17 cellular contexts compared by ENCODE assay signal in genomic region chr2:233400341-233400740, GRCh38. TPM values are rescaled to one million over a fixed set of nuclear protein-coding genes. Genes with fewer than 3 reads are reported as not detected.
DNase-seq lines count a peak whose midpoint lies in the region; ATAC-seq, FAIRE-seq and TF ChIP-seq lines count a peak whose summit lies in the region.
"Had no signal": no experiment of that assay in that cellular context is flagged by ENCODE, and none has a peak within 500 bp of the region (broad histone marks: within the 10 kb centered on the region; RNA-seq: fewer than 3 reads in every experiment).

No MANE protein-coding gene starts in this region.

- no peak for FAIRE-seq in H1 (lab: Jason Lieb, UNC)
- FAIRE-seq: A204.1 had no signal

- no peak for TF ChIP-seq RAD21 in H1 (IDR thresholded peaks at IDR 0.05 in 1 of 2, conservative IDR thresholded peaks at IDR 0.05 in 1 of 2; ENCODE audit: low read depth in 2 of 2, low read length in 2 of 2)

- no peak for TF ChIP-seq CTCF in H1 (IDR thresholded peaks at IDR 0.05; ENCODE audit: control extremely low read depth in 1 of 3, insufficient read depth in 1 of 3, low read depth in 1 of 3, low read length in 3 of 3)

- no peaks in the 10 kb centered on the region for H3K27me3 ChIP-seq in H1 (replicated peaks in 1 of 4; ENCODE audit: control insufficient read depth in 3 of 4, extremely low read depth in 1 of 4, insufficient read depth in 3 of 4, low read length in 3 of 4)

- H4K20me1 ChIP-seq in H1 (replicated peaks in 1 of 2; ENCODE audit: control insufficient read depth in 1 of 2, insufficient read depth in 2 of 2, low read length in 2 of 2) = no peaks in the 10 kb centered on the region

- no peak overlapping the region for H2BK120ac ChIP-seq in H1 (replicated peaks; ENCODE audit: low read depth, low read length)

- no peak overlapping the region for H2AFZ ChIP-seq in H1 (ENCODE audit: low read length)

- no peak overlapping the region for H3K23ac ChIP-seq in H1 (ENCODE audit: insufficient read length)

- CTCF ChIA-PET in activated CD4-positive, alpha-beta T cell treated with anti-CD3 and anti-CD28 coated beads, Interleukin-2, amount 10 ng/mL, durations not matched to agents 7 days and 5 days (lab: Charles Lee) = interaction anchor here (1.1 to 2.4 kb wide), 3 partner anchors 10 to 43 kb away, joined by 3 to 14 read pairs (median 4); no protein-coding TSS in a partner anchor
- CTCF ChIA-PET in T-cell (lab: Charles Lee) (interaction anchor here (0.8 to 8.5 kb wide), 4 partner anchors 10 to 45 kb away, joined by 3 to 158 read pairs (median 3); no protein-coding TSS in a partner anchor), H1 (lab: Charles Lee; ENCODE audit: partially characterized antibody) (interaction anchor here (1.2 to 4.0 kb wide), 5 partner anchors 11 to 48 kb away, joined by 3 to 40 read pairs (median 4); no protein-coding TSS in a partner anchor)

- H3K9ac ChIP-seq in H1 (replicated peaks in 1 of 4; ENCODE audit: extremely low read depth in 1 of 4, low read depth in 3 of 4, low read length in 3 of 4) = no peak overlapping the region

- no peak overlapping the region for H4K8ac ChIP-seq in H1 (ENCODE audit: extremely low read depth, insufficient read depth, low read length)

- no peak overlapping the region for H3K14ac ChIP-seq in H1 (ENCODE audit: insufficient read length)

- H3K4ac ChIP-seq in H1 (replicated peaks; ENCODE audit: insufficient read length, low read depth, low read length) = no peak overlapping the region

- peaks cover 68% of the 10 kb centered on the region for H3K4me1 Mint-ChIP-seq in activated CD4-positive, alpha-beta T cell treated with anti-CD3 and anti-CD28 coated beads, Interleukin-2, amount 10 ng/mL, durations not matched to agents 7 days and 5 days
- H3K4me1 Mint-ChIP-seq in T-cell = peaks cover 68 to 77% (median 75%) of the 10 kb centered on the region in 3 donors
- H3K4me1 Mint-ChIP-seq in stimulated activated memory B cell treated with anti-CD40 and anti-IgM and Interleukin-4, amounts not matched to agents 10 μg/mL and 1 μg/mL and 100 μg/mL, for 72 hours = peaks cover 41% of the 10 kb centered on the region

- H3K4me3 ChIP-seq in H1 (ENCODE audit: extremely low read depth in 1 of 4, insufficient read depth in 2 of 4, low read depth in 3 of 4, low read length in 4 of 4) = no peak overlapping the region

- no peaks in the 10 kb centered on the region for H3K9me3 Mint-ChIP-seq in activated CD4-positive, alpha-beta T cell treated with anti-CD3 and anti-CD28 coated beads, Interleukin-2, amount 10 ng/mL, durations not matched to agents 7 days and 5 days
- H3K9me3 Mint-ChIP-seq in T-cell = no peaks in the 10 kb centered on the region
- H3K9me3 Mint-ChIP-seq in stimulated activated memory B cell treated with anti-CD40 and anti-IgM and Interleukin-4, amounts not matched to agents 10 μg/mL and 1 μg/mL and 100 μg/mL, for 72 hours = no peaks in the 10 kb centered on the region

- POLR2A ChIA-PET in activated CD4-positive, alpha-beta T cell treated with anti-CD3 and anti-CD28 coated beads, Interleukin-2, amount 10 ng/mL, durations not matched to agents 7 days and 5 days (lab: Charles Lee) = no interaction called here
- POLR2A ChIA-PET in T-cell (lab: Charles Lee) = no interaction called here
- POLR2A ChIA-PET in H1 (lab: Charles Lee; ENCODE audit: partially characterized antibody) = interaction anchor here (1.3 kb wide), 1 partner anchor 432 kb away, joined by 3 read pairs; no protein-coding TSS in a partner anchor

- TF ChIP-seq EP300 in H1 (IDR thresholded peaks at IDR 0.05; ENCODE audit: borderline replicate concordance in 1 of 2, low read depth in 2 of 2, low read length in 2 of 2) = no peak

- peak overlapping the region; percentile 60; the same call in 1 of the 2 replicates for H2BK12ac ChIP-seq in H1 (ENCODE audit: low read depth, low read length)

- no peak overlapping the region; the same call in 1 of the 2 replicates for H3K18ac ChIP-seq in H1 (ENCODE audit: extremely low read depth, low read length)

- H3K9me3 ChIP-seq in H1 (ENCODE audit: insufficient read depth in 2 of 2, low read depth in 1 of 2, low read length in 1 of 2) = no peaks in the 10 kb centered on the region

- H3K79me2 ChIP-seq in H1 (ENCODE audit: control insufficient read depth in 1 of 2, insufficient read depth in 2 of 2, low read length in 2 of 2) = no peaks in the 10 kb centered on the region

- peak overlapping the region; percentile 69 for H2AK5ac ChIP-seq in H1 (ENCODE audit: low read depth, low read length)

- H2BK15ac ChIP-seq in H1 (ENCODE audit: low read length) = no peak overlapping the region

- H3K27me3 Mint-ChIP-seq in activated CD4-positive, alpha-beta T cell treated with anti-CD3 and anti-CD28 coated beads, Interleukin-2, amount 10 ng/mL, durations not matched to agents 7 days and 5 days = no peaks in the 10 kb centered on the region
- no peaks in the 10 kb centered on the region for H3K27me3 Mint-ChIP-seq in T-cell
- H3K27me3 Mint-ChIP-seq in stimulated activated memory B cell treated with anti-CD40 and anti-IgM and Interleukin-4, amounts not matched to agents 10 μg/mL and 1 μg/mL and 100 μg/mL, for 72 hours = no peaks in the 10 kb centered on the region

- no peaks in the 10 kb centered on the region for H3K79me1 ChIP-seq in H1 (ENCODE audit: low read depth, low read length)

- ATAC-seq in T-cell (replicated peaks in 1 of 4) = peak; percentile 6 to 36 (median 31)
- ATAC-seq in stimulated activated memory B cell treated with anti-CD40 and anti-IgM and Interleukin-4, amounts not matched to agents 10 μg/mL and 1 μg/mL and 100 μg/mL, for 72 hours = peak; percentile 21
- no peak for ATAC-seq in HG03442 (IDR thresholded peaks at IDR 0.05; ENCODE audit: unreplicated experiment)
- no peak for ATAC-seq in HG02973 (IDR thresholded peaks at IDR 0.05; ENCODE audit: unreplicated experiment)

- peaks cover 5 to 10% (median 7%) of the 10 kb centered on the region in 4 experiments; a peak in 5 of 7 replicates for H3K4me1 ChIP-seq in H1 (replicated peaks in 1 of 4; ENCODE audit: control insufficient read depth in 3 of 4, insufficient read depth in 4 of 4, low read length in 3 of 4)

- H3K4me3 Mint-ChIP-seq in activated CD4-positive, alpha-beta T cell treated with anti-CD3 and anti-CD28 coated beads, Interleukin-2, amount 10 ng/mL, durations not matched to agents 7 days and 5 days = peak overlapping the region; percentile 45
- peak overlapping the region; percentile 3 to 65 (median 46) for H3K4me3 Mint-ChIP-seq in T-cell
- no peak overlapping the region for H3K4me3 Mint-ChIP-seq in stimulated activated memory B cell treated with anti-CD40 and anti-IgM and Interleukin-4, amounts not matched to agents 10 μg/mL and 1 μg/mL and 100 μg/mL, for 72 hours

- H3K36me3 Mint-ChIP-seq in activated CD4-positive, alpha-beta T cell treated with anti-CD3 and anti-CD28 coated beads, Interleukin-2, amount 10 ng/mL, durations not matched to agents 7 days and 5 days (ENCODE audit: low read depth) = peaks cover 47% of the 10 kb centered on the region
- H3K36me3 Mint-ChIP-seq in T-cell = peaks cover 21% of the 10 kb centered on the region
- H3K36me3 Mint-ChIP-seq in stimulated activated memory B cell treated with anti-CD40 and anti-IgM and Interleukin-4, amounts not matched to agents 10 μg/mL and 1 μg/mL and 100 μg/mL, for 72 hours = peaks cover 54% of the 10 kb centered on the region

- H4K91ac ChIP-seq in H1 (replicated peaks; ENCODE audit: insufficient read length, low read length) = peak overlapping the region; percentile 30

- H3K23me2 ChIP-seq in H1 (ENCODE audit: low read depth, low read length) = no peaks in the 10 kb centered on the region

- peak overlapping the region; percentile 71 for H2BK5ac ChIP-seq in H1 (ENCODE audit: low read depth, low read length)

- no peak overlapping the region for H4K5ac ChIP-seq in H1 (ENCODE audit: insufficient read length, low read depth, low read length)

- WGBS in H1 (ENCODE audit: extremely low coverage in 1 of 2, insufficient coverage in 1 of 2, insufficient read length in 1 of 2, insufficient replicate concordance in 2 of 2, low coverage in 1 of 2, low lambda C conversion rate in 2 of 2, missing lambda C conversion rate in 1 of 2), 2 experiments = 83% methylated on average over 6 of the region's 6 CpGs; no CpG with 5 or more reads in 1 of the 2 experiments

- no peak overlapping the region for H3K27ac ChIP-seq in H1 (ENCODE audit: low read depth, low read length)

- no peaks in the 10 kb centered on the region for H3K36me3 ChIP-seq in H1 (ENCODE audit: control insufficient read depth in 2 of 4, insufficient read depth in 4 of 4, low read length in 3 of 4)

- DNase-seq in activated CD4-positive, alpha-beta T cell treated with anti-CD3 and anti-CD28 coated beads, Interleukin-2, amount 10 ng/mL, durations not matched to agents 7 days and 5 days = no peak
- DNase-seq in activated CD4-positive, alpha-beta T cell treated with anti-CD3 and anti-CD28 coated beads, Interleukin-2, amount 50 U/mL, for 48 hours = no peak
- DNase-seq in T-cell (no peak), H1 (ENCODE audit: low read depth in 1 of 2, low spot score in 2 of 2) (no peak)
- DNase-seq in stimulated activated CD4-positive, alpha-beta T cell treated with anti-CD3 and anti-CD28 coated beads, Interleukin-4, amount 100 ng/mL, for 4 hours = no peak
- DNase-seq: activated CD4-positive, alpha-beta T cell treated with anti-CD3 and anti-CD28 coated beads, Interleukin-2, amount 50 U/mL, for 4 hours; anterior cingulate cortex; H7; KG1; NCI-H1436 treated with DMSO at 0.1 percent for 48 hours; NCI-H748 treated with DMSO at 0.1 percent for 48 hours; nucleus accumbens; RPMI8226 had no signal

- H2BK20ac ChIP-seq in H1 (ENCODE audit: low read length) = no peak overlapping the region

- H3K56ac ChIP-seq in H1 (replicated peaks; ENCODE audit: insufficient read length, low read depth, low read length) = no peak overlapping the region

- TF ChIP-seq POLR2A in H1 (IDR thresholded peaks at IDR 0.05; ENCODE audit: control extremely low read depth in 1 of 2, low read depth in 2 of 2, low read length in 2 of 2) = no peak

- peak overlapping the region; percentile 87 for H3K27ac Mint-ChIP-seq in activated CD4-positive, alpha-beta T cell treated with anti-CD3 and anti-CD28 coated beads, Interleukin-2, amount 10 ng/mL, durations not matched to agents 7 days and 5 days
- peak overlapping the region; percentile 87 to 91 for H3K27ac Mint-ChIP-seq in T-cell
- H3K27ac Mint-ChIP-seq in stimulated activated memory B cell treated with anti-CD40 and anti-IgM and Interleukin-4, amounts not matched to agents 10 μg/mL and 1 μg/mL and 100 μg/mL, for 72 hours = peak overlapping the region; percentile 79

- no peak overlapping the region for H3K4me2 ChIP-seq in H1 (ENCODE audit: insufficient read depth in 1 of 2, low read depth in 2 of 2, low read length in 2 of 2)

RNA-seq across cellular contexts. Expression of gene DGKD, which starts 46.0 kb away (rescaled TPM):
- 10 to 100 TPM; 84.1 to 97.5 TPM for total RNA-seq in activated CD4-positive, alpha-beta T cell treated with anti-CD3 and anti-CD28 coated beads, Interleukin-2, amount 10 ng/mL, durations not matched to agents 7 days and 5 days
- total RNA-seq in T-cell = 100 to 1,000 TPM; 143 to 254 (median 163) TPM
- total RNA-seq in H1 (2021; fragmentation: NEBNext Ultra II Directional; extraction: Animal tissue kit (Norgen Biotek cat#: 25700)) = 30.9 and 31.3 TPM in 2 replicates
- polyA plus RNA-seq in H1 (2011; rRNA removed) = 7.7 and 16.6 TPM in 2 replicates
- polyA plus RNA-seq in H1 (2011; cell fraction: cytosol; rRNA removed) = 13.0 TPM
- polyA plus RNA-seq in H1 (2011; cell fraction: nucleus; rRNA removed) = 71.8 TPM
- polyA plus RNA-seq in H1 (2012, experiment 1 of 2) = 11.2 to 22.9 TPM (median 14.6 TPM) in 4 replicates
- polyA plus RNA-seq in H1 (2012, experiment 2 of 2) = 9.4 TPM
- 8.8 TPM for polyA plus RNA-seq in H1 (2013, experiment 1 of 2)
- 8.9 TPM for polyA plus RNA-seq in H1 (2013, experiment 2 of 2)
- polyA minus RNA-seq in H1 (2011; rRNA and poly(A)+ RNA removed) = 33.2 and 44.4 TPM in 2 replicates
- 13.4 TPM for polyA minus RNA-seq in H1 (2011; cell fraction: cytosol; rRNA and poly(A)+ RNA removed)
- polyA minus RNA-seq in H1 (2011; cell fraction: nucleus; rRNA and poly(A)+ RNA removed) = 21.6 TPM

Comparison
In these comparisons a context has a peak if more than half of its experiments do, and no peak if none do; other contexts are left out.
1. ATAC-seq: peak in T-cell (4 of 4) and stimulated activated memory B cell treated with anti-CD40 and anti-IgM and Interleukin-4, amounts not matched to agents 10 μg/mL and 1 μg/mL and 100 μg/mL, for 72 hours (single experiment); none in HG03442 (single experiment) and HG02973 (single experiment).
2. Peak in every context shown above with its lines, with median percentiles within 50 percentile points of each other: H3K27ac Mint-ChIP-seq.